8 cellular contexts compared by ENCODE assay signal in genomic region chr2:69309336-69310048, GRCh38.
A peak's percentile ranks its signal among the peaks of the same experiment; 100 is the strongest.
DNase-seq lines count a peak whose midpoint lies in the region; ATAC-seq and TF ChIP-seq lines count a peak whose summit lies in the region.
"Had no signal": no experiment of that assay in that cellular context is flagged by ENCODE, and none has a peak within 500 bp of the region (broad histone marks: within the 10 kb centered on the region; RNA-seq: fewer than 3 reads in every experiment).

No MANE protein-coding gene starts in this region.

- DNase-seq in NCI-H1417 treated with DMSO at 0.1 percent for 48 hours (lab: John Stamatoyannopoulos, UW) (peak; percentile 66), left lung (peak in 1 of 2 donors; percentile 64), type B pancreatic cell (ENCODE audit: extremely low spot score, unreplicated experiment) (no peak), ureter (ENCODE audit: low spot score) (no peak)
- DNase-seq in activated CD4-positive, CD25-positive, alpha-beta regulatory T cell treated with anti-CD3 and anti-CD28 coated beads, Interleukin-2, amount 50 U/mL, for 72 hours: no peak
- DNase-seq: natural killer cell had no signal

- peaks cover 8 to 17% (median 9%) of the 10 kb centered on the region in 5 experiments for H3K9me3 Mint-ChIP-seq in brain
- H3K9me3 Mint-ChIP-seq in type B pancreatic cell: peaks cover 8% of the 10 kb centered on the region
- H3K9me3 Mint-ChIP-seq: natural killer cell had no signal

- H3K4me3 Mint-ChIP-seq in brain (peak overlapping the region in 2 of 5 experiments; percentile 1 to 36), type B pancreatic cell (peak overlapping the region; percentile 69)

- peak overlapping the region; percentile 35 to 78 for H3K27ac ChIP-seq in left lung

- no peak overlapping the region for H3K4me3 ChIP-seq in left lung

- H3K27me3 ChIP-seq in left lung: peaks cover 0 to 23% of the 10 kb centered on the region in 2 donors

- H3K36me3 Mint-ChIP-seq in brain (peaks cover 26% of the 10 kb centered on the region), type B pancreatic cell (peaks cover 8% of the 10 kb centered on the region)

- no peaks in the 10 kb centered on the region for H3K36me3 ChIP-seq in left lung

- TF ChIP-seq CTCF in brain (conservative IDR thresholded peaks at IDR 0.05): no peak
- no peak for TF ChIP-seq CTCF in left lung (IDR thresholded peaks at IDR 0.05)
- TF ChIP-seq CTCF in type B pancreatic cell (conservative IDR thresholded peaks at IDR 0.05): no peak

- peak overlapping the region; percentile 21 to 89 (median 80) for H3K27ac Mint-ChIP-seq in brain
- peak overlapping the region; percentile 95 for H3K27ac Mint-ChIP-seq in type B pancreatic cell

- intact Hi-C loops in left lung (cut with DNase I): loop anchor here in 1 of 2 donors (5.0 to 10.0 kb wide), 2 partner anchors 287 to 365 kb away; no protein-coding TSS in a partner anchor

- no peaks in the 10 kb centered on the region for H3K9me3 ChIP-seq in left lung

- H3K4me1 Mint-ChIP-seq in brain (peaks cover 40% of the 10 kb centered on the region), type B pancreatic cell (ENCODE audit: unreplicated experiment) (peaks cover 19% of the 10 kb centered on the region)

- ATAC-seq in left lung (peak; percentile 47), HG03432 (IDR thresholded peaks at IDR 0.05; ENCODE audit: unreplicated experiment) (no peak)

- peaks cover 21 to 39% of the 10 kb centered on the region in 2 donors for H3K4me1 ChIP-seq in left lung

- H3K27me3 Mint-ChIP-seq in brain: peaks cover 7% of the 10 kb centered on the region
- H3K27me3 Mint-ChIP-seq in type B pancreatic cell: peaks cover 33% of the 10 kb centered on the region
